ENCODE assay signal across 18 cellular contexts in the genomic region with DNA sequence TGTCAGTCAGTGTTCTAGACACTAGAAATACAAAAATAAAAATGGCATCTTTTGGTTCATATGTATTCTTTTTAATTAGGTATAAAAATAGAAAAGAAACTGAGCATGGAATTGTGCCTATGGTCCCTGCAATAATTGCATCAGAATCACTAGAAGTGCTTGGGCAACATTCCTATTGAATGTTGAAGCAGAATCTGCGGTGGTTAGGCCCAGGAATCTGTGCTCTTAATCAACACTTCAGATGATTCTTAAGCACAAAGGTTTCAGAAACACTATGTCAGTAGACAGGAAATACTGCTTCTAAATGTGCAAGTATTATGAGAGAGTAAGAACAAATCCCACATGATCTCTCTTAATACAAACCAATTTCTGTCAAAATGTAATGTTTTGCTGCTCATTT. TPM values are rescaled to one million over a fixed set of nuclear protein-coding genes. Genes with fewer than 3 reads are reported as not detected.
DNase-seq lines count a peak whose midpoint lies in the region; ATAC-seq and TF ChIP-seq lines count a peak whose summit lies in the region.
"Had no signal": no experiment of that assay in that cellular context is flagged by ENCODE, and none has a peak within 500 bp of the region (broad histone marks: within the 10 kb centered on the region; RNA-seq: fewer than 3 reads in every experiment).

No MANE protein-coding gene starts in this region.

- peaks cover 54% of the 10 kb centered on the region for H3K4me1 ChIP-seq in HUES48 (ENCODE audit: control insufficient read depth, insufficient read depth, low read length)

- H3K4me3 ChIP-seq in HUES48 (ENCODE audit: low read depth, low read length) = no peak overlapping the region
- H3K4me3 ChIP-seq in cardiac fibroblast (replicated peaks in 1 of 2; ENCODE audit: low read depth in 2 of 2, low read length in 2 of 2) = no peak overlapping the region
- H3K4me3 ChIP-seq: A549, stomach had no signal

- no peaks in the 10 kb centered on the region for H3K9me3 Mint-ChIP-seq in activated CD4-positive, alpha-beta T cell treated with anti-CD3 and anti-CD28 coated beads, Interleukin-2, amount 10 ng/mL, durations not matched to agents 7 days and 5 days
- H3K9me3 Mint-ChIP-seq: activated naive CD4-positive, alpha-beta T cell treated with anti-CD3 and anti-CD28 coated beads, Interleukin-2, amount 50 U/mL, for 24 hours; central memory CD8-positive, alpha-beta T cell had no signal

- H3K27ac ChIP-seq in 22Rv1 = peak overlapping the region; percentile 82
- peak overlapping the region; percentile 73 for H3K27ac ChIP-seq in HUES48 (ENCODE audit: low read depth, low read length)
- H3K27ac ChIP-seq: A549 had no signal

- H3K27ac Mint-ChIP-seq in activated CD4-positive, alpha-beta T cell treated with anti-CD3 and anti-CD28 coated beads, Interleukin-2, amount 10 ng/mL, durations not matched to agents 7 days and 5 days = no peak overlapping the region
- H3K27ac Mint-ChIP-seq: activated naive CD4-positive, alpha-beta T cell treated with anti-CD3 and anti-CD28 coated beads, Interleukin-2, amount 50 U/mL, for 24 hours; WTC11 had no signal

- POLR2A ChIA-PET in activated CD4-positive, alpha-beta T cell treated with anti-CD3 and anti-CD28 coated beads, Interleukin-2, amount 10 ng/mL, durations not matched to agents 7 days and 5 days (lab: Charles Lee) = no interaction called here

- no peaks in the 10 kb centered on the region for H3K4me1 Mint-ChIP-seq in activated CD4-positive, alpha-beta T cell treated with anti-CD3 and anti-CD28 coated beads, Interleukin-2, amount 10 ng/mL, durations not matched to agents 7 days and 5 days
- H3K4me1 Mint-ChIP-seq: activated naive CD4-positive, alpha-beta T cell treated with anti-CD3 and anti-CD28 coated beads, Interleukin-2, amount 50 U/mL, for 24 hours; central memory CD8-positive, alpha-beta T cell had no signal

- H3K27me3 ChIP-seq in HUES48 (ENCODE audit: control insufficient read depth, insufficient read depth, low read length) = no peaks in the 10 kb centered on the region
- H3K27me3 ChIP-seq: stomach had no signal

- H3K36me3 ChIP-seq in HUES48 (ENCODE audit: control insufficient read depth, insufficient read depth, low read length) = no peaks in the 10 kb centered on the region
- H3K36me3 ChIP-seq: stomach had no signal

- ATAC-seq in GM21390 (IDR thresholded peaks at IDR 0.05; ENCODE audit: unreplicated experiment) = no peak
- ATAC-seq: A549 had no signal

- H3K27me3 Mint-ChIP-seq in activated CD4-positive, alpha-beta T cell treated with anti-CD3 and anti-CD28 coated beads, Interleukin-2, amount 10 ng/mL, durations not matched to agents 7 days and 5 days = peaks cover 4% of the 10 kb centered on the region

- TF ChIP-seq CTCF in 22Rv1 (IDR thresholded peaks at IDR 0.05) = no peak
- no peak for TF ChIP-seq CTCF in cardiac fibroblast (IDR thresholded peaks at IDR 0.05; ENCODE audit: low read depth, low read length)

- no peaks in the 10 kb centered on the region for H3K36me3 Mint-ChIP-seq in activated CD4-positive, alpha-beta T cell treated with anti-CD3 and anti-CD28 coated beads, Interleukin-2, amount 10 ng/mL, durations not matched to agents 7 days and 5 days (ENCODE audit: low read depth)
- H3K36me3 Mint-ChIP-seq: activated naive CD4-positive, alpha-beta T cell treated with anti-CD3 and anti-CD28 coated beads, Interleukin-2, amount 50 U/mL, for 24 hours had no signal

- H3K9me3 ChIP-seq in HUES48 (ENCODE audit: control insufficient read depth, insufficient read depth, low read length) = no peaks in the 10 kb centered on the region
- H3K9me3 ChIP-seq: A549, stomach had no signal

- DNase-seq in cardiac fibroblast (ENCODE audit: low read depth in 2 of 2) (peak; percentile 48 to 61), kidney tubule cell (ENCODE audit: low spot score) (peak; percentile 80), Ammon's horn (ENCODE audit: low spot score) (no peak)
- no peak for DNase-seq in effector CD8-positive, alpha-beta T cell (lab: John Stamatoyannopoulos, UW)
- DNase-seq in activated CD4-positive, alpha-beta T cell treated with anti-CD3 and anti-CD28 coated beads, Interleukin-2, amount 10 ng/mL, durations not matched to agents 7 days and 5 days = no peak
- DNase-seq: activated CD8-positive, alpha-beta memory T cell treated with anti-CD3 and anti-CD28 coated beads, Interleukin-2, amount 50 U/mL, for 4 hours; NCI-H1105; nucleus accumbens; stomach; SW 1271 had no signal

- CTCF ChIA-PET in activated CD4-positive, alpha-beta T cell treated with anti-CD3 and anti-CD28 coated beads, Interleukin-2, amount 10 ng/mL, durations not matched to agents 7 days and 5 days (lab: Charles Lee) = no interaction called here

- no peak overlapping the region for H3K9ac ChIP-seq in HUES48 (ENCODE audit: low read depth, low read length)

- no peak overlapping the region for H3K4me3 Mint-ChIP-seq in activated CD4-positive, alpha-beta T cell treated with anti-CD3 and anti-CD28 coated beads, Interleukin-2, amount 10 ng/mL, durations not matched to agents 7 days and 5 days
- H3K4me3 Mint-ChIP-seq: activated naive CD4-positive, alpha-beta T cell treated with anti-CD3 and anti-CD28 coated beads, Interleukin-2, amount 50 U/mL, for 24 hours; central memory CD8-positive, alpha-beta T cell; mesothelial cell of epicardium; WTC11 had no signal

RNA-seq across cellular contexts. Expression of a gene that starts 20.3 kb away (rescaled TPM):
- total RNA-seq in activated CD4-positive, alpha-beta T cell treated with anti-CD3 and anti-CD28 coated beads, Interleukin-2, amount 10 ng/mL, durations not matched to agents 7 days and 5 days = 10 to 100 TPM; 63.3 to 66.2 TPM

Comparison
In these comparisons a context has a peak if more than half of its experiments do, and no peak if none do; other contexts are left out.
1. DNase-seq: peak in cardiac fibroblast (2 of 2) and kidney tubule cell (single experiment); none in effector CD8-positive, alpha-beta T cell (single experiment), activated CD4-positive, alpha-beta T cell treated with anti-CD3 and anti-CD28 coated beads, Interleukin-2, amount 10 ng/mL, durations not matched to agents 7 days and 5 days (single experiment) and Ammon's horn (single experiment).